1 cellular context compared by ENCODE assay signal in genomic region chr11:63761173-63761572, GRCh38.
TF ChIP-seq lines count a peak whose summit lies in the region.

No MANE protein-coding gene starts in this region.

TF ChIP-seq in WTC11, 78 proteins besides CTCF, POLR2A, EP300 and RAD21 (continued from another document and continues in another):
- TF ChIP-seq PRDM15 (CRISPR knock-in tag; IDR thresholded peaks at IDR 0.05) = no peak
- no peak for TF ChIP-seq ZNF232 (CRISPR knock-in tag; IDR thresholded peaks at IDR 0.05)
- TF ChIP-seq MXD4 (CRISPR knock-in tag; IDR thresholded peaks at IDR 0.05; ENCODE audit: borderline replicate concordance) = no peak
- TF ChIP-seq, protein P1, sequence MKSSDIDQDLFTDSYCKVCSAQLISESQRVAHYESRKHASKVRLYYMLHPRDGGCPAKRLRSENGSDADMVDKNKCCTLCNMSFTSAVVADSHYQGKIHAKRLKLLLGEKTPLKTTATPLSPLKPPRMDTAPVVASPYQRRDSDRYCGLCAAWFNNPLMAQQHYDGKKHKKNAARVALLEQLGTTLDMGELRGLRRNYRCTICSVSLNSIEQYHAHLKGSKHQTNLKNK (CRISPR knock-in tag; IDR thresholded peaks at IDR 0.05) = 0 out of 2 replicates have a peak, but pooled peaks have one; percentile 14
- TF ChIP-seq, protein P2, sequence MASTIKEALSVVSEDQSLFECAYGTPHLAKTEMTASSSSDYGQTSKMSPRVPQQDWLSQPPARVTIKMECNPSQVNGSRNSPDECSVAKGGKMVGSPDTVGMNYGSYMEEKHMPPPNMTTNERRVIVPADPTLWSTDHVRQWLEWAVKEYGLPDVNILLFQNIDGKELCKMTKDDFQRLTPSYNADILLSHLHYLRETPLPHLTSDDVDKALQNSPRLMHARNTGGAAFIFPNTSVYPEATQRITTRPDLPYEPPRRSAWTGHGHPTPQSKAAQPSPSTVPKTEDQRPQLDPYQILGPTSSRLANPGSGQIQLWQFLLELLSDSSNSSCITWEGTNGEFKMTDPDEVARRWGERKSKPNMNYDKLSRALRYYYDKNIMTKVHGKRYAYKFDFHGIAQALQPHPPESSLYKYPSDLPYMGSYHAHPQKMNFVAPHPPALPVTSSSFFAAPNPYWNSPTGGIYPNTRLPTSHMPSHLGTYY (CRISPR knock-in tag; IDR thresholded peaks at IDR 0.05) = 0 out of 2 replicates have a peak, but pooled peaks have one; percentile 66
- 0 out of 2 replicates have a peak, but pooled peaks have one; percentile 12 for TF ChIP-seq FOXP1 (CRISPR knock-in tag; IDR thresholded peaks at IDR 0.05; ENCODE audit: borderline replicate concordance)
- TF ChIP-seq, protein P3, sequence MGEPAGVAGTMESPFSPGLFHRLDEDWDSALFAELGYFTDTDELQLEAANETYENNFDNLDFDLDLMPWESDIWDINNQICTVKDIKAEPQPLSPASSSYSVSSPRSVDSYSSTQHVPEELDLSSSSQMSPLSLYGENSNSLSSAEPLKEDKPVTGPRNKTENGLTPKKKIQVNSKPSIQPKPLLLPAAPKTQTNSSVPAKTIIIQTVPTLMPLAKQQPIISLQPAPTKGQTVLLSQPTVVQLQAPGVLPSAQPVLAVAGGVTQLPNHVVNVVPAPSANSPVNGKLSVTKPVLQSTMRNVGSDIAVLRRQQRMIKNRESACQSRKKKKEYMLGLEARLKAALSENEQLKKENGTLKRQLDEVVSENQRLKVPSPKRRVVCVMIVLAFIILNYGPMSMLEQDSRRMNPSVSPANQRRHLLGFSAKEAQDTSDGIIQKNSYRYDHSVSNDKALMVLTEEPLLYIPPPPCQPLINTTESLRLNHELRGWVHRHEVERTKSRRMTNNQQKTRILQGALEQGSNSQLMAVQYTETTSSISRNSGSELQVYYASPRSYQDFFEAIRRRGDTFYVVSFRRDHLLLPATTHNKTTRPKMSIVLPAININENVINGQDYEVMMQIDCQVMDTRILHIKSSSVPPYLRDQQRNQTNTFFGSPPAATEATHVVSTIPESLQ (CRISPR knock-in tag; IDR thresholded peaks at IDR 0.05) = no peak
- no peak for TF ChIP-seq ZNF263 (CRISPR knock-in tag; IDR thresholded peaks at IDR 0.05; ENCODE audit: low read depth)
- TF ChIP-seq, protein P4, sequence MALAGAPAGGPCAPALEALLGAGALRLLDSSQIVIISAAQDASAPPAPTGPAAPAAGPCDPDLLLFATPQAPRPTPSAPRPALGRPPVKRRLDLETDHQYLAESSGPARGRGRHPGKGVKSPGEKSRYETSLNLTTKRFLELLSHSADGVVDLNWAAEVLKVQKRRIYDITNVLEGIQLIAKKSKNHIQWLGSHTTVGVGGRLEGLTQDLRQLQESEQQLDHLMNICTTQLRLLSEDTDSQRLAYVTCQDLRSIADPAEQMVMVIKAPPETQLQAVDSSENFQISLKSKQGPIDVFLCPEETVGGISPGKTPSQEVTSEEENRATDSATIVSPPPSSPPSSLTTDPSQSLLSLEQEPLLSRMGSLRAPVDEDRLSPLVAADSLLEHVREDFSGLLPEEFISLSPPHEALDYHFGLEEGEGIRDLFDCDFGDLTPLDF (CRISPR knock-in tag; IDR thresholded peaks at IDR 0.05) = 0 out of 2 replicates have a peak, but pooled peaks have one; percentile 50
- peak; percentile 75 for TF ChIP-seq ZNF423 (CRISPR knock-in tag; IDR thresholded peaks at IDR 0.05)
- no peak for TF ChIP-seq ATF1 (CRISPR knock-in tag; IDR thresholded peaks at IDR 0.05)
- TF ChIP-seq, protein P5, sequence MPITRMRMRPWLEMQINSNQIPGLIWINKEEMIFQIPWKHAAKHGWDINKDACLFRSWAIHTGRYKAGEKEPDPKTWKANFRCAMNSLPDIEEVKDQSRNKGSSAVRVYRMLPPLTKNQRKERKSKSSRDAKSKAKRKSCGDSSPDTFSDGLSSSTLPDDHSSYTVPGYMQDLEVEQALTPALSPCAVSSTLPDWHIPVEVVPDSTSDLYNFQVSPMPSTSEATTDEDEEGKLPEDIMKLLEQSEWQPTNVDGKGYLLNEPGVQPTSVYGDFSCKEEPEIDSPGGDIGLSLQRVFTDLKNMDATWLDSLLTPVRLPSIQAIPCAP (CRISPR knock-in tag; IDR thresholded peaks at IDR 0.05) = no peak
- TF ChIP-seq, protein P6, sequence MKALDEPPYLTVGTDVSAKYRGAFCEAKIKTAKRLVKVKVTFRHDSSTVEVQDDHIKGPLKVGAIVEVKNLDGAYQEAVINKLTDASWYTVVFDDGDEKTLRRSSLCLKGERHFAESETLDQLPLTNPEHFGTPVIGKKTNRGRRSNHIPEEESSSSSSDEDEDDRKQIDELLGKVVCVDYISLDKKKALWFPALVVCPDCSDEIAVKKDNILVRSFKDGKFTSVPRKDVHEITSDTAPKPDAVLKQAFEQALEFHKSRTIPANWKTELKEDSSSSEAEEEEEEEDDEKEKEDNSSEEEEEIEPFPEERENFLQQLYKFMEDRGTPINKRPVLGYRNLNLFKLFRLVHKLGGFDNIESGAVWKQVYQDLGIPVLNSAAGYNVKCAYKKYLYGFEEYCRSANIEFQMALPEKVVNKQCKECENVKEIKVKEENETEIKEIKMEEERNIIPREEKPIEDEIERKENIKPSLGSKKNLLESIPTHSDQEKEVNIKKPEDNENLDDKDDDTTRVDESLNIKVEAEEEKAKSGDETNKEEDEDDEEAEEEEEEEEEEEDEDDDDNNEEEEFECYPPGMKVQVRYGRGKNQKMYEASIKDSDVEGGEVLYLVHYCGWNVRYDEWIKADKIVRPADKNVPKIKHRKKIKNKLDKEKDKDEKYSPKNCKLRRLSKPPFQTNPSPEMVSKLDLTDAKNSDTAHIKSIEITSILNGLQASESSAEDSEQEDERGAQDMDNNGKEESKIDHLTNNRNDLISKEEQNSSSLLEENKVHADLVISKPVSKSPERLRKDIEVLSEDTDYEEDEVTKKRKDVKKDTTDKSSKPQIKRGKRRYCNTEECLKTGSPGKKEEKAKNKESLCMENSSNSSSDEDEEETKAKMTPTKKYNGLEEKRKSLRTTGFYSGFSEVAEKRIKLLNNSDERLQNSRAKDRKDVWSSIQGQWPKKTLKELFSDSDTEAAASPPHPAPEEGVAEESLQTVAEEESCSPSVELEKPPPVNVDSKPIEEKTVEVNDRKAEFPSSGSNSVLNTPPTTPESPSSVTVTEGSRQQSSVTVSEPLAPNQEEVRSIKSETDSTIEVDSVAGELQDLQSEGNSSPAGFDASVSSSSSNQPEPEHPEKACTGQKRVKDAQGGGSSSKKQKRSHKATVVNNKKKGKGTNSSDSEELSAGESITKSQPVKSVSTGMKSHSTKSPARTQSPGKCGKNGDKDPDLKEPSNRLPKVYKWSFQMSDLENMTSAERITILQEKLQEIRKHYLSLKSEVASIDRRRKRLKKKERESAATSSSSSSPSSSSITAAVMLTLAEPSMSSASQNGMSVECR (CRISPR knock-in tag; IDR thresholded peaks at IDR 0.05; ENCODE audit: borderline replicate concordance) = no peak
- TF ChIP-seq SP1 (CRISPR knock-in tag; conservative IDR thresholded peaks at IDR 0.05) = peak; percentile 24; the same call in 1 of the 2 replicates
- no peak for TF ChIP-seq GTF2I (CRISPR knock-in tag; conservative IDR thresholded peaks at IDR 0.05)
- TF ChIP-seq RELA (CRISPR knock-in tag; IDR thresholded peaks at IDR 0.05; ENCODE audit: borderline replicate concordance) = no peak
- TF ChIP-seq ZNF138 (CRISPR knock-in tag; conservative IDR thresholded peaks at IDR 0.05) = no peak
- TF ChIP-seq ESRRA (CRISPR knock-in tag; IDR thresholded peaks at IDR 0.05; ENCODE audit: borderline replicate concordance) = no peak
- TF ChIP-seq ZNF425 (CRISPR knock-in tag; conservative IDR thresholded peaks at IDR 0.05) = no peak
- TF ChIP-seq, protein P7, sequence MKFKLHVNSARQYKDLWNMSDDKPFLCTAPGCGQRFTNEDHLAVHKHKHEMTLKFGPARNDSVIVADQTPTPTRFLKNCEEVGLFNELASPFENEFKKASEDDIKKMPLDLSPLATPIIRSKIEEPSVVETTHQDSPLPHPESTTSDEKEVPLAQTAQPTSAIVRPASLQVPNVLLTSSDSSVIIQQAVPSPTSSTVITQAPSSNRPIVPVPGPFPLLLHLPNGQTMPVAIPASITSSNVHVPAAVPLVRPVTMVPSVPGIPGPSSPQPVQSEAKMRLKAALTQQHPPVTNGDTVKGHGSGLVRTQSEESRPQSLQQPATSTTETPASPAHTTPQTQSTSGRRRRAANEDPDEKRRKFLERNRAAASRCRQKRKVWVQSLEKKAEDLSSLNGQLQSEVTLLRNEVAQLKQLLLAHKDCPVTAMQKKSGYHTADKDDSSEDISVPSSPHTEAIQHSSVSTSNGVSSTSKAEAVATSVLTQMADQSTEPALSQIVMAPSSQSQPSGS (CRISPR knock-in tag; IDR thresholded peaks at IDR 0.05; ENCODE audit: borderline replicate concordance, low read depth) = no peak
- peak; percentile 51; the same call in 1 of the 2 replicates for TF ChIP-seq FOXK1 (CRISPR knock-in tag; IDR thresholded peaks at IDR 0.05)
- TF ChIP-seq NR2C2 (CRISPR knock-in tag; IDR thresholded peaks at IDR 0.05) = no peak
- TF ChIP-seq, protein P8, sequence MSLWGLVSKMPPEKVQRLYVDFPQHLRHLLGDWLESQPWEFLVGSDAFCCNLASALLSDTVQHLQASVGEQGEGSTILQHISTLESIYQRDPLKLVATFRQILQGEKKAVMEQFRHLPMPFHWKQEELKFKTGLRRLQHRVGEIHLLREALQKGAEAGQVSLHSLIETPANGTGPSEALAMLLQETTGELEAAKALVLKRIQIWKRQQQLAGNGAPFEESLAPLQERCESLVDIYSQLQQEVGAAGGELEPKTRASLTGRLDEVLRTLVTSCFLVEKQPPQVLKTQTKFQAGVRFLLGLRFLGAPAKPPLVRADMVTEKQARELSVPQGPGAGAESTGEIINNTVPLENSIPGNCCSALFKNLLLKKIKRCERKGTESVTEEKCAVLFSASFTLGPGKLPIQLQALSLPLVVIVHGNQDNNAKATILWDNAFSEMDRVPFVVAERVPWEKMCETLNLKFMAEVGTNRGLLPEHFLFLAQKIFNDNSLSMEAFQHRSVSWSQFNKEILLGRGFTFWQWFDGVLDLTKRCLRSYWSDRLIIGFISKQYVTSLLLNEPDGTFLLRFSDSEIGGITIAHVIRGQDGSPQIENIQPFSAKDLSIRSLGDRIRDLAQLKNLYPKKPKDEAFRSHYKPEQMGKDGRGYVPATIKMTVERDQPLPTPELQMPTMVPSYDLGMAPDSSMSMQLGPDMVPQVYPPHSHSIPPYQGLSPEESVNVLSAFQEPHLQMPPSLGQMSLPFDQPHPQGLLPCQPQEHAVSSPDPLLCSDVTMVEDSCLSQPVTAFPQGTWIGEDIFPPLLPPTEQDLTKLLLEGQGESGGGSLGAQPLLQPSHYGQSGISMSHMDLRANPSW (CRISPR knock-in tag; conservative IDR thresholded peaks at IDR 0.05; ENCODE audit: low read depth) = no peak
- TF ChIP-seq E2F5 (CRISPR knock-in tag; IDR thresholded peaks at IDR 0.05) = no peak
- TF ChIP-seq, protein P9, sequence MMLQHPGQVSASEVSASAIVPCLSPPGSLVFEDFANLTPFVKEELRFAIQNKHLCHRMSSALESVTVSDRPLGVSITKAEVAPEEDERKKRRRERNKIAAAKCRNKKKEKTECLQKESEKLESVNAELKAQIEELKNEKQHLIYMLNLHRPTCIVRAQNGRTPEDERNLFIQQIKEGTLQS (CRISPR knock-in tag; conservative IDR thresholded peaks at IDR 0.05) = no peak
- no peak for TF ChIP-seq MAX (CRISPR knock-in tag; IDR thresholded peaks at IDR 0.05)
